8 cellular contexts compared by ENCODE assay signal in genomic region chr1:167554028-167554779, GRCh38. TPM values are rescaled to one million over a fixed set of nuclear protein-coding genes. Genes with fewer than 3 reads are reported as not detected.
DNase-seq lines count a peak whose midpoint lies in the region; ATAC-seq and TF ChIP-seq lines count a peak whose summit lies in the region.

No MANE protein-coding gene starts in this region.

- no peak for DNase-seq in AG10803 (ENCODE audit: low read depth)
- DNase-seq in activated naive CD8-positive, alpha-beta T cell treated with anti-CD3 and anti-CD28 coated beads, Interleukin-2, amount 10 ng/mL, durations not matched to agents 7 days and 5 days: no peak
- no peak for DNase-seq in lower leg skin (ENCODE audit: low spot score in 2 of 2)
- DNase-seq in type B pancreatic cell (ENCODE audit: extremely low spot score, unreplicated experiment): no peak
- no peak for DNase-seq in superior temporal gyrus (ENCODE audit: extremely low spot score)
- no peak for DNase-seq in GM03348 (ENCODE audit: low spot score)

- H3K4me3 ChIP-seq in AG10803 (ENCODE audit: low read length): peak overlapping the region; percentile 62
- peak overlapping the region; percentile 68 for H3K4me3 ChIP-seq in lower leg skin (ENCODE audit: low read depth, poor library complexity, severe bottlenecking)

- no peak overlapping the region for H3K27ac Mint-ChIP-seq in activated naive CD8-positive, alpha-beta T cell treated with anti-CD3 and anti-CD28 coated beads, Interleukin-2, amount 10 ng/mL, durations not matched to agents 7 days and 5 days
- H3K27ac Mint-ChIP-seq in type B pancreatic cell: peak overlapping the region; percentile 82

- 10 to 11% methylated on average over 15 of the region's 15 CpGs for WGBS in lower leg skin, 2 donors

- H3K27me3 Mint-ChIP-seq in activated naive CD8-positive, alpha-beta T cell treated with anti-CD3 and anti-CD28 coated beads, Interleukin-2, amount 10 ng/mL, durations not matched to agents 7 days and 5 days: peaks cover 11% of the 10 kb centered on the region
- H3K27me3 Mint-ChIP-seq in type B pancreatic cell: no peaks in the 10 kb centered on the region

- peaks cover 3% of the 10 kb centered on the region for H3K36me3 Mint-ChIP-seq in activated naive CD8-positive, alpha-beta T cell treated with anti-CD3 and anti-CD28 coated beads, Interleukin-2, amount 10 ng/mL, durations not matched to agents 7 days and 5 days
- no peaks in the 10 kb centered on the region for H3K36me3 Mint-ChIP-seq in type B pancreatic cell

- POLR2A ChIA-PET in activated naive CD8-positive, alpha-beta T cell treated with anti-CD3 and anti-CD28 coated beads, Interleukin-2, amount 10 ng/mL, durations not matched to agents 7 days and 5 days (lab: Charles Lee): interaction anchor here (0.6 to 1.2 kb wide), 7 partner anchors 38 to 334 kb away, joined by 3 to 6 read pairs (median 3); partner anchors contain the start of gene POU2F1

- peak; percentile 19 for ATAC-seq in GM19328 (IDR thresholded peaks at IDR 0.05; ENCODE audit: unreplicated experiment)
- peak; percentile 9 for ATAC-seq in HG03442 (IDR thresholded peaks at IDR 0.05; ENCODE audit: unreplicated experiment)
- peak; percentile 21 for ATAC-seq in activated naive CD8-positive, alpha-beta T cell treated with anti-CD3 and anti-CD28 coated beads, Interleukin-2, amount 10 ng/mL, durations not matched to agents 7 days and 5 days (ENCODE audit: low read depth)

- peak overlapping the region; percentile 91 for H3K4me3 Mint-ChIP-seq in activated naive CD8-positive, alpha-beta T cell treated with anti-CD3 and anti-CD28 coated beads, Interleukin-2, amount 10 ng/mL, durations not matched to agents 7 days and 5 days
- peak overlapping the region; percentile 89 for H3K4me3 Mint-ChIP-seq in type B pancreatic cell

- H3K4me1 Mint-ChIP-seq in activated naive CD8-positive, alpha-beta T cell treated with anti-CD3 and anti-CD28 coated beads, Interleukin-2, amount 10 ng/mL, durations not matched to agents 7 days and 5 days: peaks cover 27% of the 10 kb centered on the region
- peaks cover 25% of the 10 kb centered on the region for H3K4me1 Mint-ChIP-seq in type B pancreatic cell (ENCODE audit: unreplicated experiment)

- H3K9me3 Mint-ChIP-seq in activated naive CD8-positive, alpha-beta T cell treated with anti-CD3 and anti-CD28 coated beads, Interleukin-2, amount 10 ng/mL, durations not matched to agents 7 days and 5 days: no peaks in the 10 kb centered on the region
- H3K9me3 Mint-ChIP-seq in type B pancreatic cell: no peaks in the 10 kb centered on the region

- intact Hi-C loops in lower leg skin (cut with DNase I; ENCODE audit: low total_unique reads): no loop called here

- TF ChIP-seq CTCF in AG10803 (conservative IDR thresholded peaks at IDR 0.05; ENCODE audit: low read length) (no peak), lower leg skin (IDR thresholded peaks at IDR 0.05) (no peak), type B pancreatic cell (conservative IDR thresholded peaks at IDR 0.05) (no peak)

- TF ChIP-seq POLR2A in lower leg skin (IDR thresholded peaks at IDR 0.05): no peak

RNA-seq across cellular contexts. Expression of gene CREG1, which starts 0.6 kb away (rescaled TPM):
- 10 to 100 TPM in 1 of 2 experiments, 1 to 10 TPM in 1; 9.8 to 11.2 TPM for total RNA-seq in activated naive CD8-positive, alpha-beta T cell treated with anti-CD3 and anti-CD28 coated beads, Interleukin-2, amount 10 ng/mL, durations not matched to agents 7 days and 5 days
- total RNA-seq in lower leg skin: 100 to 1,000 TPM; 196 to 467 (median 339) TPM
- 39.5 and 54.9 TPM in 2 replicates for total RNA-seq in type B pancreatic cell (ENCODE audit: low replicate concordance)

RNA-seq across cellular contexts. Expression of gene CD247, which starts 35.9 kb away (rescaled TPM):
- total RNA-seq in activated naive CD8-positive, alpha-beta T cell treated with anti-CD3 and anti-CD28 coated beads, Interleukin-2, amount 10 ng/mL, durations not matched to agents 7 days and 5 days: 100 to 1,000 TPM; 252 to 276 TPM
- total RNA-seq in lower leg skin (under 1 TPM in 3 of 4 donors, not detected in 1; 0.27 to 0.61 (median 0.58) TPM), type B pancreatic cell (ENCODE audit: low replicate concordance) (0.29 and 0.58 TPM in 2 replicates)

Comparison
In these comparisons a context has a peak if more than half of its experiments do, and no peak if none do; other contexts are left out.
1. RNA of gene CD247, which starts 35.9 kb away (total RNA-seq): 252 to 276 TPM in activated naive CD8-positive, alpha-beta T cell treated with anti-CD3 and anti-CD28 coated beads, Interleukin-2, amount 10 ng/mL, durations not matched to agents 7 days and 5 days; 0.27 to 0.61 TPM in lower leg skin and 0.29 to 0.58 TPM in type B pancreatic cell; every median in the first group is over 100 times any median in the second.
2. Peak in every context shown above with its lines, with median percentiles within 50 percentile points of each other: ATAC-seq.